In genomic region chr20:63641792-63642517, GRCh38 we compare ENCODE assay signal across 8 cellular contexts. TPM values are rescaled to one million over a fixed set of nuclear protein-coding genes. Genes with fewer than 3 reads are reported as not detected.
DNase-seq lines count a peak whose midpoint lies in the region; ATAC-seq and TF ChIP-seq lines count a peak whose summit lies in the region.

No MANE protein-coding gene starts in this region.

- H3K27me3 Mint-ChIP-seq in IgD-negative memory B cell (peaks cover 2% of the 10 kb centered on the region), nephron progenitor cell (ENCODE audit: low read depth, poor library complexity) (peaks cover 25% of the 10 kb centered on the region)
- no peaks in the 10 kb centered on the region for H3K27me3 Mint-ChIP-seq in activated T-helper 17 cell treated with anti-CD3 and anti-CD28 coated beads, Interleukin-2, amount 50 U/mL, for 72 hours
- no peaks in the 10 kb centered on the region for H3K27me3 Mint-ChIP-seq in stimulated activated naive CD8-positive, alpha-beta T cell treated with anti-CD3 and anti-CD28 coated beads, Interleukin-15, amount 100 ng/mL, for 72 hours

- H3K36me3 Mint-ChIP-seq in IgD-negative memory B cell (peaks cover 2% of the 10 kb centered on the region), nephron progenitor cell (ENCODE audit: low read depth) (no peaks in the 10 kb centered on the region)
- peaks cover 7% of the 10 kb centered on the region for H3K36me3 Mint-ChIP-seq in activated T-helper 17 cell treated with anti-CD3 and anti-CD28 coated beads, Interleukin-2, amount 50 U/mL, for 72 hours (ENCODE audit: low read depth)

- H3K4me1 Mint-ChIP-seq in IgD-negative memory B cell (peaks cover 7 to 16% (median 10%) of the 10 kb centered on the region in 3 donors), nephron progenitor cell (peaks cover 19% of the 10 kb centered on the region)
- H3K4me1 Mint-ChIP-seq in activated T-helper 17 cell treated with anti-CD3 and anti-CD28 coated beads, Interleukin-2, amount 50 U/mL, for 72 hours, result peaks cover 9% of the 10 kb centered on the region
- peaks cover 46% of the 10 kb centered on the region for H3K4me1 Mint-ChIP-seq in stimulated activated naive CD8-positive, alpha-beta T cell treated with anti-CD3 and anti-CD28 coated beads, Interleukin-15, amount 100 ng/mL, for 72 hours

- DNase-seq in DMS 273 (lab: John Stamatoyannopoulos, UW; ENCODE audit: unreplicated experiment) (peak; percentile 92), RKO (ENCODE audit: low spot score) (peak; percentile 88), fibroblast of pulmonary artery (ENCODE audit: low read depth) (peak; percentile 80), nephron progenitor cell (peak; percentile 97)
- DNase-seq in stimulated activated naive CD8-positive, alpha-beta T cell treated with anti-CD3 and anti-CD28 coated beads, Interleukin-15, amount 100 ng/mL, for 72 hours, result peak; percentile 96

- TF ChIP-seq CTCF in fibroblast of pulmonary artery (IDR thresholded peaks at IDR 0.05; ENCODE audit: low read length, missing control alignments) (no peak), nephron progenitor cell (IDR thresholded peaks at IDR 0.05) (peak; percentile 15)

- peak overlapping the region; percentile 67 to 97 (median 87) for H3K27ac Mint-ChIP-seq in IgD-negative memory B cell
- no peak overlapping the region for H3K27ac Mint-ChIP-seq in activated T-helper 17 cell treated with anti-CD3 and anti-CD28 coated beads, Interleukin-2, amount 50 U/mL, for 72 hours
- no peak overlapping the region for H3K27ac Mint-ChIP-seq in nephron progenitor cell
- H3K27ac Mint-ChIP-seq in stimulated activated naive CD8-positive, alpha-beta T cell treated with anti-CD3 and anti-CD28 coated beads, Interleukin-15, amount 100 ng/mL, for 72 hours, result no peak overlapping the region

- H3K9me3 Mint-ChIP-seq in IgD-negative memory B cell (no peaks in the 10 kb centered on the region), nephron progenitor cell (no peaks in the 10 kb centered on the region)
- H3K9me3 Mint-ChIP-seq in activated T-helper 17 cell treated with anti-CD3 and anti-CD28 coated beads, Interleukin-2, amount 50 U/mL, for 72 hours, result no peaks in the 10 kb centered on the region
- no peaks in the 10 kb centered on the region for H3K9me3 Mint-ChIP-seq in stimulated activated naive CD8-positive, alpha-beta T cell treated with anti-CD3 and anti-CD28 coated beads, Interleukin-15, amount 100 ng/mL, for 72 hours

- peak; percentile 43 for ATAC-seq in GM21515 (IDR thresholded peaks at IDR 0.05; ENCODE audit: unreplicated experiment)
- ATAC-seq in activated T-helper 17 cell treated with anti-CD3 and anti-CD28 coated beads, Interleukin-2, amount 50 U/mL, for 72 hours (replicated peaks), result peak; percentile 74
- peak; percentile 76 for ATAC-seq in stimulated activated naive CD8-positive, alpha-beta T cell treated with anti-CD3 and anti-CD28 coated beads, Interleukin-15, amount 100 ng/mL, for 72 hours

- H3K4me3 Mint-ChIP-seq in IgD-negative memory B cell, result peak overlapping the region; percentile 83 to 96 (median 94)
- H3K4me3 Mint-ChIP-seq in activated T-helper 17 cell treated with anti-CD3 and anti-CD28 coated beads, Interleukin-2, amount 50 U/mL, for 72 hours, result peak overlapping the region; percentile 80
- peak overlapping the region; percentile 80 for H3K4me3 Mint-ChIP-seq in nephron progenitor cell
- peak overlapping the region; percentile 83 to 85 for H3K4me3 Mint-ChIP-seq in stimulated activated naive CD8-positive, alpha-beta T cell treated with anti-CD3 and anti-CD28 coated beads, Interleukin-15, amount 100 ng/mL, for 72 hours

- H3K4me3 ChIP-seq in fibroblast of pulmonary artery (replicated peaks; ENCODE audit: low read depth, low read length), result peak overlapping the region; percentile 54

RNA-seq across cellular contexts. Expression of gene STMN3, which starts 11.3 kb away (rescaled TPM):
- polyA plus RNA-seq in IgD-negative memory B cell, result 2.7 TPM
- 10 to 100 TPM; 15.1 to 24.7 TPM for total RNA-seq in activated T-helper 17 cell treated with anti-CD3 and anti-CD28 coated beads, Interleukin-2, amount 50 U/mL, for 72 hours

RNA-seq across cellular contexts. Expression of gene GMEB2, which starts 15.1 kb away (rescaled TPM):
- polyA plus RNA-seq in IgD-negative memory B cell, result 10.6 TPM
- total RNA-seq in activated T-helper 17 cell treated with anti-CD3 and anti-CD28 coated beads, Interleukin-2, amount 50 U/mL, for 72 hours, result 10 to 100 TPM; 11.5 to 19.6 TPM

RNA-seq across cellular contexts. Expression of gene RTEL1, which starts 16.2 kb away (rescaled TPM):
- polyA plus RNA-seq in IgD-negative memory B cell, result 2.6 TPM
- total RNA-seq in activated T-helper 17 cell treated with anti-CD3 and anti-CD28 coated beads, Interleukin-2, amount 50 U/mL, for 72 hours, result 10 to 100 TPM; 41.8 to 51.8 TPM

RNA-seq across cellular contexts. Expression of gene TNFRSF6B, which starts 54.5 kb away (rescaled TPM):
- not detected for polyA plus RNA-seq in IgD-negative memory B cell
- total RNA-seq in activated T-helper 17 cell treated with anti-CD3 and anti-CD28 coated beads, Interleukin-2, amount 50 U/mL, for 72 hours, result not detected

Comparison
In these comparisons a context has a peak if more than half of its experiments do, and no peak if none do; other contexts are left out.
1. Peak in every context shown above with its lines: DNase-seq, ATAC-seq and H3K4me3 ChIP-seq.
2. H3K27ac Mint-ChIP-seq: peak in IgD-negative memory B cell (3 of 3); none in activated T-helper 17 cell treated with anti-CD3 and anti-CD28 coated beads, Interleukin-2, amount 50 U/mL, for 72 hours (single experiment), nephron progenitor cell (single experiment) and stimulated activated naive CD8-positive, alpha-beta T cell treated with anti-CD3 and anti-CD28 coated beads, Interleukin-15, amount 100 ng/mL, for 72 hours (0 of 2).